ENCODE assay signal across 21 cellular contexts in genomic region chr1:3630161-3630611, GRCh38. TPM values are rescaled to one million over a fixed set of nuclear protein-coding genes. Genes with fewer than 3 reads are reported as not detected.
DNase-seq lines count a peak whose midpoint lies in the region; ATAC-seq and TF ChIP-seq lines count a peak whose summit lies in the region.
"Had no signal": no experiment of that assay in that cellular context is flagged by ENCODE, and none has a peak within 500 bp of the region (broad histone marks: within the 10 kb centered on the region; RNA-seq: fewer than 3 reads in every experiment).

No MANE protein-coding gene starts in this region.

- intact Hi-C loops in IMR-90 (cut with micrococcal nuclease), result no loop called here
- intact Hi-C loops in dendritic cell treated with granulocyte-macrophage colony-stimulating factor and Interleukin-4, amounts not matched to agents 40 ng/mL and 50 ng/mL, for 4 days (cut with micrococcal nuclease), result no loop called here

- no CpG with 5 or more reads among the region's 11 CpGs for WGBS in IMR-90 (ENCODE audit: extremely low coverage in 2 of 2, insufficient read length in 1 of 2), 2 experiments

- H3K4me1 Mint-ChIP-seq in CD8-positive, alpha-beta memory T cell, result peaks cover 8 to 9% (median 9%) of the 10 kb centered on the region in 3 donors
- peaks cover 29% of the 10 kb centered on the region for H3K4me1 Mint-ChIP-seq in dendritic cell treated with granulocyte-macrophage colony-stimulating factor and Interleukin-4, amounts not matched to agents 40 ng/mL and 50 ng/mL, for 4 days (ENCODE audit: low read depth)

- H3K4me2 ChIP-seq in IMR-90 (ENCODE audit: low read depth, low read length), result no peak overlapping the region
- H3K4me2 ChIP-seq: PC-9 had no signal

- no peaks in the 10 kb centered on the region for H3K9me1 ChIP-seq in IMR-90 (ENCODE audit: insufficient read depth, low read length)

- no peak overlapping the region for H3K18ac ChIP-seq in IMR-90 (ENCODE audit: low read depth, low read length)

- no peak overlapping the region for H3K9ac ChIP-seq in IMR-90 (ENCODE audit: low read depth, low read length)

- no peak overlapping the region for H3K23ac ChIP-seq in IMR-90 (ENCODE audit: low read depth, low read length)

- H3K27me3 ChIP-seq in CD8-positive, alpha-beta memory T cell (ENCODE audit: insufficient read depth, low read length, poor library complexity, severe bottlenecking), result no peaks in the 10 kb centered on the region
- H3K27me3 ChIP-seq in IMR-90 (ENCODE audit: control insufficient read depth, insufficient read depth, low read length), result no peaks in the 10 kb centered on the region
- no peaks in the 10 kb centered on the region for H3K27me3 ChIP-seq in neutrophil
- H3K27me3 ChIP-seq: pancreas, right atrium auricular region, tibial nerve had no signal

- POLR2A ChIA-PET in CD8-positive, alpha-beta memory T cell (lab: Charles Lee), result no interaction called here
- POLR2A ChIA-PET in IMR-90 (lab: Charles Lee; ENCODE audit: unreplicated experiment), result interaction anchor here (0.6 kb wide), 1 partner anchor 117 kb away, joined by 10 read pairs; no protein-coding TSS in a partner anchor

- no peak for TF ChIP-seq POLR2A in IMR-90 (IDR thresholded peaks at IDR 0.05; ENCODE audit: low read depth, low read length)

- no peak overlapping the region for H3K14ac ChIP-seq in IMR-90 (replicated peaks; ENCODE audit: low read depth, low read length)

- peaks cover 5 to 7% of the 10 kb centered on the region in 2 experiments; a peak in 1 of 4 replicates for H3K79me1 ChIP-seq in IMR-90 (ENCODE audit: low read depth in 1 of 2, low read length in 2 of 2)

- no peak overlapping the region for H2AK5ac ChIP-seq in IMR-90 (ENCODE audit: low read depth, low read length)

- H2BK15ac ChIP-seq in IMR-90 (ENCODE audit: low read depth, low read length), result no peak overlapping the region

- TF ChIP-seq RAD21 in IMR-90 (IDR thresholded peaks at IDR 0.05; ENCODE audit: low read length), result no peak

- H3K9me3 Mint-ChIP-seq in CD8-positive, alpha-beta memory T cell, result no peaks in the 10 kb centered on the region
- no peaks in the 10 kb centered on the region for H3K9me3 Mint-ChIP-seq in dendritic cell treated with granulocyte-macrophage colony-stimulating factor and Interleukin-4, amounts not matched to agents 40 ng/mL and 50 ng/mL, for 4 days
- H3K9me3 Mint-ChIP-seq: mesothelial cell of epicardium; naive thymus-derived CD8-positive, alpha-beta T cell; stimulated activated naive CD8-positive, alpha-beta T cell treated with anti-CD3 and anti-CD28 coated beads, Interleukin-15, amount 100 ng/mL, for 72 hours had no signal

- no peak overlapping the region for H2AFZ ChIP-seq in IMR-90 (replicated peaks; ENCODE audit: low read length, poor library complexity)
- H2AFZ ChIP-seq: PC-9 had no signal

- H3K27me3 Mint-ChIP-seq in CD8-positive, alpha-beta memory T cell, result no peaks in the 10 kb centered on the region
- H3K27me3 Mint-ChIP-seq in dendritic cell treated with granulocyte-macrophage colony-stimulating factor and Interleukin-4, amounts not matched to agents 40 ng/mL and 50 ng/mL, for 4 days, result no peaks in the 10 kb centered on the region
- H3K27me3 Mint-ChIP-seq: activated naive CD8-positive, alpha-beta T cell; naive thymus-derived CD8-positive, alpha-beta T cell; stimulated activated naive CD8-positive, alpha-beta T cell treated with anti-CD3 and anti-CD28 coated beads, Interleukin-15, amount 100 ng/mL, for 72 hours had no signal

- H2BK20ac ChIP-seq in IMR-90 (ENCODE audit: low read depth, low read length), result no peak overlapping the region

- no peak overlapping the region for H4K5ac ChIP-seq in IMR-90 (ENCODE audit: low read depth, low read length)

- H4K8ac ChIP-seq in IMR-90 (ENCODE audit: low read depth in 2 of 2, low read length in 2 of 2), result no peak overlapping the region

- in situ Hi-C loops in IMR-90 (cut with MboI; ENCODE audit: low sequenced_read_pairs), result no loop called here

- H2BK120ac ChIP-seq in IMR-90 (ENCODE audit: low read depth, low read length), result no peak overlapping the region

- dilution Hi-C loops in IMR-90 (cut with HindIII; ENCODE audit: low sequenced_read_pairs, unreplicated experiment), result no loop called here

- no peak overlapping the region for H2BK5ac ChIP-seq in IMR-90 (ENCODE audit: low read depth, low read length, poor library complexity, severe bottlenecking)

- BruUV-seq in IMR-90 (replicated peaks; lab: Mats Ljungman, UMichigan), result no TSS peak

- peaks cover 9% of the 10 kb centered on the region for H3K4me1 ChIP-seq in CD8-positive, alpha-beta memory T cell (ENCODE audit: insufficient read depth, low read length)
- H3K4me1 ChIP-seq in IMR-90 (ENCODE audit: control insufficient read depth, insufficient read depth, low read length) (peaks cover 2% of the 10 kb centered on the region; the same call in 1 of the 2 replicates), neutrophil (ENCODE audit: control insufficient read depth in 1 of 2, insufficient read depth in 1 of 2, low read depth in 1 of 2, low read length in 1 of 2) (peaks cover 11 to 15% of the 10 kb centered on the region in 2 experiments)

- CTCF ChIA-PET in CD8-positive, alpha-beta memory T cell (lab: Charles Lee), result interaction anchor here (0.7 to 6.0 kb wide), 2 partner anchors 10 to 15 kb away, joined by 3 to 36 read pairs; no protein-coding TSS in a partner anchor
- CTCF ChIA-PET in IMR-90 (lab: Yijun Ruan, JAX), result interaction anchor here (1.0 to 1.8 kb wide), 3 partner anchors 9 to 185 kb away, joined by 4 to 6 read pairs (median 5); no protein-coding TSS in a partner anchor

- H4K91ac ChIP-seq in IMR-90 (ENCODE audit: insufficient read depth, low read depth, low read length), result no peak overlapping the region

- H3K56ac ChIP-seq in IMR-90 (ENCODE audit: extremely low read depth, insufficient read depth, low read length), result no peak overlapping the region

- no peaks in the 10 kb centered on the region; the same call in 1 of the 2 replicates for H4K20me1 ChIP-seq in IMR-90 (ENCODE audit: insufficient read depth, low read length)

- ATAC-seq in IMR-90 (ENCODE audit: low read depth), result no peak
- no peak for ATAC-seq in GM18511 (IDR thresholded peaks at IDR 0.05; ENCODE audit: unreplicated experiment)
- no peak for ATAC-seq in HG02884 (IDR thresholded peaks at IDR 0.05; ENCODE audit: unreplicated experiment)
- ATAC-seq: naive thymus-derived CD8-positive, alpha-beta T cell; pancreas; stimulated activated naive CD8-positive, alpha-beta T cell treated with anti-CD3 and anti-CD28 coated beads, Interleukin-15, amount 100 ng/mL, for 72 hours had no signal

- H3K9me3 ChIP-seq in CD8-positive, alpha-beta memory T cell (ENCODE audit: low read length), result no peaks in the 10 kb centered on the region
- no peaks in the 10 kb centered on the region for H3K9me3 ChIP-seq in IMR-90 (ENCODE audit: control insufficient read depth, insufficient read depth, low read length)
- H3K9me3 ChIP-seq in neutrophil, result no peaks in the 10 kb centered on the region
- H3K9me3 ChIP-seq: pancreas, right atrium auricular region, tibial nerve had no signal

- H3K4me3 Mint-ChIP-seq in CD8-positive, alpha-beta memory T cell, result peak overlapping the region in 2 of 7 donors; percentile 18 to 56
- H3K4me3 Mint-ChIP-seq in dendritic cell treated with granulocyte-macrophage colony-stimulating factor and Interleukin-4, amounts not matched to agents 40 ng/mL and 50 ng/mL, for 4 days, result peak overlapping the region; percentile 10
- H3K4me3 Mint-ChIP-seq: activated naive CD8-positive, alpha-beta T cell; mesothelial cell of epicardium; naive thymus-derived CD8-positive, alpha-beta T cell; stimulated activated naive CD8-positive, alpha-beta T cell treated with anti-CD3 and anti-CD28 coated beads, Interleukin-15, amount 100 ng/mL, for 72 hours had no signal

- peaks cover 0 to 76% (median 2%) of the 10 kb centered on the region in 3 donors for H3K36me3 Mint-ChIP-seq in CD8-positive, alpha-beta memory T cell
- H3K36me3 Mint-ChIP-seq in dendritic cell treated with granulocyte-macrophage colony-stimulating factor and Interleukin-4, amounts not matched to agents 40 ng/mL and 50 ng/mL, for 4 days (ENCODE audit: low read depth), result peaks cover 87% of the 10 kb centered on the region
- H3K36me3 Mint-ChIP-seq: activated naive CD8-positive, alpha-beta T cell had no signal

- H3K36me3 ChIP-seq in CD8-positive, alpha-beta memory T cell (ENCODE audit: insufficient read depth, low read length), result peaks cover 34% of the 10 kb centered on the region
- H3K36me3 ChIP-seq in IMR-90 (ENCODE audit: control insufficient read depth, insufficient read depth, low read length) (peaks cover 62% of the 10 kb centered on the region), neutrophil (peaks cover 93% of the 10 kb centered on the region)

- no peak for DNase-seq in CD8-positive, alpha-beta memory T cell
- DNase-seq in IMR-90 (no peak), AML-193 (lab: John Stamatoyannopoulos, UW) (no peak)
- DNase-seq: activated CD4-positive, alpha-beta T cell treated with anti-CD3 and anti-CD28 coated beads for 1 hour; aorta; Karpas-422; MV-4-11; naive thymus-derived CD8-positive, alpha-beta T cell; NCI-H146; PC-9; SHP77 treated with DMSO at 0.1 percent for 48 hours; stimulated activated naive CD8-positive, alpha-beta T cell treated with anti-CD3 and anti-CD28 coated beads, Interleukin-15, amount 100 ng/mL, for 72 hours had no signal

- no peak overlapping the region for H3K27ac ChIP-seq in CD8-positive, alpha-beta memory T cell (ENCODE audit: low read depth, low read length)
- no peak overlapping the region for H3K27ac ChIP-seq in IMR-90 (ENCODE audit: insufficient read depth, low read length)
- peak overlapping the region; percentile 49 for H3K27ac ChIP-seq in neutrophil
- H3K27ac ChIP-seq: pancreas, PC-9, right atrium auricular region, tibial nerve had no signal

- H3K4ac ChIP-seq in IMR-90 (ENCODE audit: low read depth, low read length), result no peak overlapping the region

- TF ChIP-seq CTCF in IMR-90 (conservative IDR thresholded peaks at IDR 0.05; ENCODE audit: low read depth, low read length), result no peak
- no peak for TF ChIP-seq CTCF in neutrophil (IDR thresholded peaks at IDR 0.05)

- no peak overlapping the region for H3K4me3 ChIP-seq in CD8-positive, alpha-beta memory T cell (ENCODE audit: low read length)
- H3K4me3 ChIP-seq in IMR-90 (ENCODE audit: insufficient read depth, low read depth, low read length), result no peak overlapping the region
- H3K4me3 ChIP-seq in neutrophil (ENCODE audit: low read depth in 1 of 2, low read length in 1 of 2), result no peak overlapping the region
- H3K4me3 ChIP-seq: pancreas, PC-9, right atrium auricular region, tibial nerve had no signal

- H2AK9ac ChIP-seq in IMR-90 (replicated peaks; ENCODE audit: low read depth, low read length, poor library complexity), result peak overlapping the region; percentile 36

- H3K27ac Mint-ChIP-seq in CD8-positive, alpha-beta memory T cell, result peak overlapping the region in 5 of 8 donors; percentile 42 to 83 (median 62)
- H3K27ac Mint-ChIP-seq in dendritic cell treated with granulocyte-macrophage colony-stimulating factor and Interleukin-4, amounts not matched to agents 40 ng/mL and 50 ng/mL, for 4 days, result peak overlapping the region; percentile 75
- H3K27ac Mint-ChIP-seq: activated naive CD8-positive, alpha-beta T cell had no signal

RNA-seq across cellular contexts. Expression of gene TPRG1L, which starts 5.4 kb away (rescaled TPM):
- 10 to 100 TPM; 18.9 to 21.1 TPM for total RNA-seq in CD8-positive, alpha-beta memory T cell
- 47.7 TPM for polyA plus RNA-seq in CD8-positive, alpha-beta memory T cell
- 25.3 and 25.6 TPM in 2 replicates for total RNA-seq in IMR-90 (2012; rRNA removed)
- polyA plus RNA-seq in IMR-90 (2012; rRNA removed), result 38.1 and 39.5 TPM in 2 replicates
- 33.5 and 37.2 TPM in 2 replicates for polyA plus RNA-seq in IMR-90 (2012; cell fraction: cytosol; rRNA removed)
- 11.6 and 15.3 TPM in 2 replicates for polyA plus RNA-seq in IMR-90 (2012; cell fraction: nucleus; rRNA removed; ENCODE audit: low replicate concordance)

RNA-seq across cellular contexts. Expression of gene MEGF6, which starts 18.9 kb away (rescaled TPM):
- 10 to 100 TPM; 10.8 to 12.0 TPM for total RNA-seq in CD8-positive, alpha-beta memory T cell
- 3.4 TPM for polyA plus RNA-seq in CD8-positive, alpha-beta memory T cell
- 0.56 and 0.72 TPM in 2 replicates for total RNA-seq in IMR-90 (2012; rRNA removed)
- 4.1 and 5.4 TPM in 2 replicates for polyA plus RNA-seq in IMR-90 (2012; rRNA removed)
- polyA plus RNA-seq in IMR-90 (2012; cell fraction: cytosol; rRNA removed), result 3.4 and 5.5 TPM in 2 replicates
- 18.4 and 59.0 TPM in 2 replicates for polyA plus RNA-seq in IMR-90 (2012; cell fraction: nucleus; rRNA removed; ENCODE audit: low replicate concordance)

RNA-seq across cellular contexts. Expression of gene WRAP73, which starts 19.7 kb away (rescaled TPM):
- 10 to 100 TPM; 26.1 to 30.7 TPM for total RNA-seq in CD8-positive, alpha-beta memory T cell
- polyA plus RNA-seq in CD8-positive, alpha-beta memory T cell, result 33.8 TPM
- total RNA-seq in IMR-90 (2012; rRNA removed), result 9.2 and 10.8 TPM in 2 replicates
- polyA plus RNA-seq in IMR-90 (2012; rRNA removed), result 23.6 and 24.4 TPM in 2 replicates
- polyA plus RNA-seq in IMR-90 (2012; cell fraction: cytosol; rRNA removed), result 14.9 and 26.0 TPM in 2 replicates
- polyA plus RNA-seq in IMR-90 (2012; cell fraction: nucleus; rRNA removed; ENCODE audit: low replicate concordance), result 70.7 and 108 TPM in 2 replicates

RNA-seq across cellular contexts. Expression of gene TP73, which starts 22.1 kb away (rescaled TPM):
- under 1 TPM; 0.49 to 0.63 TPM for total RNA-seq in CD8-positive, alpha-beta memory T cell
- 0.20 TPM for polyA plus RNA-seq in CD8-positive, alpha-beta memory T cell
- total RNA-seq in IMR-90 (2012; rRNA removed), result not detected in 2 replicates
- polyA plus RNA-seq in IMR-90 (2012; rRNA removed), result 0.10 TPM in 1 of 2 replicates, not detected in the other
- polyA plus RNA-seq in IMR-90 (2012; cell fraction: cytosol; rRNA removed), result 0.03 TPM in 1 of 2 replicates, not detected in the other
- polyA plus RNA-seq in IMR-90 (2012; cell fraction: nucleus; rRNA removed; ENCODE audit: low replicate concordance), result 0.10 and 0.16 TPM in 2 replicates
- total RNA-seq: naive thymus-derived CD8-positive, alpha-beta T cell had no signal
